In genomic region chr7:67823345-67823744, GRCh38 we compare ENCODE assay signal across 15 cellular contexts.
DNase-seq lines count a peak whose midpoint lies in the region; ATAC-seq and TF ChIP-seq lines count a peak whose summit lies in the region.
"Had no signal": no experiment of that assay in that cellular context is flagged by ENCODE, and none has a peak within 500 bp of the region (broad histone marks: within the 10 kb centered on the region; RNA-seq: fewer than 3 reads in every experiment).

No MANE protein-coding gene starts in this region.

- H3K9me3 ChIP-seq in prostate gland: no peaks in the 10 kb centered on the region
- H3K9me3 ChIP-seq in breast epithelium: no peaks in the 10 kb centered on the region

- intact Hi-C loops in prostate gland (cut with DNase I) (no loop called here), breast epithelium (cut with DNase I; ENCODE audit: low total_unique reads) (loop anchor here (2.0 kb wide), 1 partner anchor 15 kb away; no protein-coding TSS in a partner anchor)

- TF ChIP-seq POLR2A in prostate gland (IDR thresholded peaks at IDR 0.05) (no peak), breast epithelium (IDR thresholded peaks at IDR 0.05) (no peak)

- ATAC-seq in HG02759 (IDR thresholded peaks at IDR 0.05; ENCODE audit: unreplicated experiment) (no peak), GM21717 (IDR thresholded peaks at IDR 0.05; ENCODE audit: unreplicated experiment) (no peak)
- ATAC-seq: HCT116, left colon had no signal

- H3K4me3 ChIP-seq in LNCaP clone FGC (ENCODE audit: low read depth, low read length) (no peak overlapping the region), prostate gland (no peak overlapping the region), breast epithelium (no peak overlapping the region)
- H3K4me3 ChIP-seq: SK-N-MC had no signal

- WGBS in prostate gland: 38% methylated on average over 4 of the region's 4 CpGs

- TF ChIP-seq CTCF in LNCaP clone FGC (IDR thresholded peaks at IDR 0.05; ENCODE audit: control insufficient read depth, extremely low read depth, insufficient read depth) (no peak), prostate gland (IDR thresholded peaks at IDR 0.05) (no peak), breast epithelium (IDR thresholded peaks at IDR 0.05) (no peak)

- H3K27ac ChIP-seq in prostate gland: no peak overlapping the region
- H3K27ac ChIP-seq in breast epithelium: no peak overlapping the region
- H3K27ac ChIP-seq: SK-N-MC had no signal

- peaks cover 5% of the 10 kb centered on the region for H3K4me1 ChIP-seq in prostate gland (replicated peaks)
- H3K4me1 ChIP-seq in breast epithelium: no peaks in the 10 kb centered on the region

- H3K36me3 ChIP-seq in prostate gland (no peaks in the 10 kb centered on the region), breast epithelium (no peaks in the 10 kb centered on the region)

- H3K27me3 ChIP-seq in prostate gland (replicated peaks; ENCODE audit: insufficient read depth) (no peaks in the 10 kb centered on the region), breast epithelium (no peaks in the 10 kb centered on the region)

- peak; percentile 40 for DNase-seq in LNCaP clone FGC (ENCODE audit: low read depth)
- peak; percentile 26 for DNase-seq in RKO (ENCODE audit: low spot score)
- DNase-seq in fibroblast of gingiva (ENCODE audit: low read depth): peak; percentile 2
- DNase-seq in prostate gland (ENCODE audit: low spot score): peak; percentile 58
- DNase-seq in breast epithelium (ENCODE audit: low spot score in 2 of 2): no peak
- DNase-seq: activated CD4-positive, CD25-positive, alpha-beta regulatory T cell treated with anti-CD3 and anti-CD28 coated beads, Interleukin-2, amount 50 U/mL, for 72 hours; cerebellar nuclear complex; effector CD4-positive, alpha-beta T cell; left colon; NCI-H1930; NCI-H526 treated with DMSO at 0.1 percent for 48 hours had no signal

Comparison
In these comparisons a context has a peak if more than half of its experiments do, and no peak if none do; other contexts are left out.
1. DNase-seq: peak in LNCaP clone FGC (single experiment), RKO (single experiment), fibroblast of gingiva (single experiment) and prostate gland (single experiment); none in breast epithelium (0 of 2).